ENCODE assay signal across 1 cellular context in the genomic region with DNA sequence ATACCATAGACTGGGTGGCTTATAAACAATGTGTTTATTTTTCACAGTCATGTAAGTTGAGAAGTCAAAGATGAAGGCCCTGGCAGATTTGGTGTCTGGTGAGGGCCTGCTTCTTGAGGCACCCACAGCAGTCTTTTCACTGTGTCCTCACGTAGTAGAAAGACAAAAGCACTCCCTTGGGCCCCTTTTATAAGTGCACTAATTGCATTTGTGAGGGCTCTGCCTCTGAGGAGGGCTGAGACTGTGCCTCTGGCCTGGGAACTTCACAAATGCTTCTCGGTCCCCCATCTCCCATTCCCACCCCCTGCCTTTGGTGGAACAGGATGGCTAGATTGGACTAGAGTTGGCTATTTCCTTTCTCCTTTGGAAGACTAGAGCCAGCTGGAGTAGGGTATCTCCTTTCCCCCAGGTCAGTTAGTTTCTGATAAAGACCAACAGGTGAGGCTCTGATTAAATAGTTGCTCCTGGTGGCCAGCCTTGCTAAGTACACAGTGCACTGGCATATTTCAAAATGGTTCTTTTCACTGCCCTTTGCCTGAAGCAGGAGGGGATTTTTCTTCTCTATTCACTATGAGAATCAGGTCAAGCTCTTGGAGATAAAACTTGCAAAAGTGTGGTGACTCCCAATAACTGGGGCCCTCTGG.
TF ChIP-seq lines count a peak whose summit lies in the region.

No MANE protein-coding gene starts in this region.

TF ChIP-seq in GM23338, 12 proteins besides CTCF, POLR2A, EP300 and RAD21 (continued from another document):
- TF ChIP-seq, protein P1, sequence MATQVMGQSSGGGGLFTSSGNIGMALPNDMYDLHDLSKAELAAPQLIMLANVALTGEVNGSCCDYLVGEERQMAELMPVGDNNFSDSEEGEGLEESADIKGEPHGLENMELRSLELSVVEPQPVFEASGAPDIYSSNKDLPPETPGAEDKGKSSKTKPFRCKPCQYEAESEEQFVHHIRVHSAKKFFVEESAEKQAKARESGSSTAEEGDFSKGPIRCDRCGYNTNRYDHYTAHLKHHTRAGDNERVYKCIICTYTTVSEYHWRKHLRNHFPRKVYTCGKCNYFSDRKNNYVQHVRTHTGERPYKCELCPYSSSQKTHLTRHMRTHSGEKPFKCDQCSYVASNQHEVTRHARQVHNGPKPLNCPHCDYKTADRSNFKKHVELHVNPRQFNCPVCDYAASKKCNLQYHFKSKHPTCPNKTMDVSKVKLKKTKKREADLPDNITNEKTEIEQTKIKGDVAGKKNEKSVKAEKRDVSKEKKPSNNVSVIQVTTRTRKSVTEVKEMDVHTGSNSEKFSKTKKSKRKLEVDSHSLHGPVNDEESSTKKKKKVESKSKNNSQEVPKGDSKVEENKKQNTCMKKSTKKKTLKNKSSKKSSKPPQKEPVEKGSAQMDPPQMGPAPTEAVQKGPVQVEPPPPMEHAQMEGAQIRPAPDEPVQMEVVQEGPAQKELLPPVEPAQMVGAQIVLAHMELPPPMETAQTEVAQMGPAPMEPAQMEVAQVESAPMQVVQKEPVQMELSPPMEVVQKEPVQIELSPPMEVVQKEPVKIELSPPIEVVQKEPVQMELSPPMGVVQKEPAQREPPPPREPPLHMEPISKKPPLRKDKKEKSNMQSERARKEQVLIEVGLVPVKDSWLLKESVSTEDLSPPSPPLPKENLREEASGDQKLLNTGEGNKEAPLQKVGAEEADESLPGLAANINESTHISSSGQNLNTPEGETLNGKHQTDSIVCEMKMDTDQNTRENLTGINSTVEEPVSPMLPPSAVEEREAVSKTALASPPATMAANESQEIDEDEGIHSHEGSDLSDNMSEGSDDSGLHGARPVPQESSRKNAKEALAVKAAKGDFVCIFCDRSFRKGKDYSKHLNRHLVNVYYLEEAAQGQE (IDR thresholded peaks at IDR 0.05; ENCODE audit: unreplicated experiment), result no peak
- TF ChIP-seq CREB1 (CRISPR knock-in tag; IDR thresholded peaks at IDR 0.05; ENCODE audit: low read depth) (no peak), EZH2phosphoT487 (IDR thresholded peaks at IDR 0.05; ENCODE audit: unreplicated experiment) (no peak), ZNF114 (CRISPR knock-in tag; IDR thresholded peaks at IDR 0.05) (no peak), JUNB (IDR thresholded peaks at IDR 0.05; ENCODE audit: unreplicated experiment) (no peak), NANOG (IDR thresholded peaks at IDR 0.05; ENCODE audit: borderline replicate concordance) (no peak), EZH2 (IDR thresholded peaks at IDR 0.05; ENCODE audit: low read depth, unreplicated experiment) (no peak), POLR2AphosphoS5 (IDR thresholded peaks at IDR 0.05; ENCODE audit: low read depth) (no peak)
- TF ChIP-seq, protein P2, sequence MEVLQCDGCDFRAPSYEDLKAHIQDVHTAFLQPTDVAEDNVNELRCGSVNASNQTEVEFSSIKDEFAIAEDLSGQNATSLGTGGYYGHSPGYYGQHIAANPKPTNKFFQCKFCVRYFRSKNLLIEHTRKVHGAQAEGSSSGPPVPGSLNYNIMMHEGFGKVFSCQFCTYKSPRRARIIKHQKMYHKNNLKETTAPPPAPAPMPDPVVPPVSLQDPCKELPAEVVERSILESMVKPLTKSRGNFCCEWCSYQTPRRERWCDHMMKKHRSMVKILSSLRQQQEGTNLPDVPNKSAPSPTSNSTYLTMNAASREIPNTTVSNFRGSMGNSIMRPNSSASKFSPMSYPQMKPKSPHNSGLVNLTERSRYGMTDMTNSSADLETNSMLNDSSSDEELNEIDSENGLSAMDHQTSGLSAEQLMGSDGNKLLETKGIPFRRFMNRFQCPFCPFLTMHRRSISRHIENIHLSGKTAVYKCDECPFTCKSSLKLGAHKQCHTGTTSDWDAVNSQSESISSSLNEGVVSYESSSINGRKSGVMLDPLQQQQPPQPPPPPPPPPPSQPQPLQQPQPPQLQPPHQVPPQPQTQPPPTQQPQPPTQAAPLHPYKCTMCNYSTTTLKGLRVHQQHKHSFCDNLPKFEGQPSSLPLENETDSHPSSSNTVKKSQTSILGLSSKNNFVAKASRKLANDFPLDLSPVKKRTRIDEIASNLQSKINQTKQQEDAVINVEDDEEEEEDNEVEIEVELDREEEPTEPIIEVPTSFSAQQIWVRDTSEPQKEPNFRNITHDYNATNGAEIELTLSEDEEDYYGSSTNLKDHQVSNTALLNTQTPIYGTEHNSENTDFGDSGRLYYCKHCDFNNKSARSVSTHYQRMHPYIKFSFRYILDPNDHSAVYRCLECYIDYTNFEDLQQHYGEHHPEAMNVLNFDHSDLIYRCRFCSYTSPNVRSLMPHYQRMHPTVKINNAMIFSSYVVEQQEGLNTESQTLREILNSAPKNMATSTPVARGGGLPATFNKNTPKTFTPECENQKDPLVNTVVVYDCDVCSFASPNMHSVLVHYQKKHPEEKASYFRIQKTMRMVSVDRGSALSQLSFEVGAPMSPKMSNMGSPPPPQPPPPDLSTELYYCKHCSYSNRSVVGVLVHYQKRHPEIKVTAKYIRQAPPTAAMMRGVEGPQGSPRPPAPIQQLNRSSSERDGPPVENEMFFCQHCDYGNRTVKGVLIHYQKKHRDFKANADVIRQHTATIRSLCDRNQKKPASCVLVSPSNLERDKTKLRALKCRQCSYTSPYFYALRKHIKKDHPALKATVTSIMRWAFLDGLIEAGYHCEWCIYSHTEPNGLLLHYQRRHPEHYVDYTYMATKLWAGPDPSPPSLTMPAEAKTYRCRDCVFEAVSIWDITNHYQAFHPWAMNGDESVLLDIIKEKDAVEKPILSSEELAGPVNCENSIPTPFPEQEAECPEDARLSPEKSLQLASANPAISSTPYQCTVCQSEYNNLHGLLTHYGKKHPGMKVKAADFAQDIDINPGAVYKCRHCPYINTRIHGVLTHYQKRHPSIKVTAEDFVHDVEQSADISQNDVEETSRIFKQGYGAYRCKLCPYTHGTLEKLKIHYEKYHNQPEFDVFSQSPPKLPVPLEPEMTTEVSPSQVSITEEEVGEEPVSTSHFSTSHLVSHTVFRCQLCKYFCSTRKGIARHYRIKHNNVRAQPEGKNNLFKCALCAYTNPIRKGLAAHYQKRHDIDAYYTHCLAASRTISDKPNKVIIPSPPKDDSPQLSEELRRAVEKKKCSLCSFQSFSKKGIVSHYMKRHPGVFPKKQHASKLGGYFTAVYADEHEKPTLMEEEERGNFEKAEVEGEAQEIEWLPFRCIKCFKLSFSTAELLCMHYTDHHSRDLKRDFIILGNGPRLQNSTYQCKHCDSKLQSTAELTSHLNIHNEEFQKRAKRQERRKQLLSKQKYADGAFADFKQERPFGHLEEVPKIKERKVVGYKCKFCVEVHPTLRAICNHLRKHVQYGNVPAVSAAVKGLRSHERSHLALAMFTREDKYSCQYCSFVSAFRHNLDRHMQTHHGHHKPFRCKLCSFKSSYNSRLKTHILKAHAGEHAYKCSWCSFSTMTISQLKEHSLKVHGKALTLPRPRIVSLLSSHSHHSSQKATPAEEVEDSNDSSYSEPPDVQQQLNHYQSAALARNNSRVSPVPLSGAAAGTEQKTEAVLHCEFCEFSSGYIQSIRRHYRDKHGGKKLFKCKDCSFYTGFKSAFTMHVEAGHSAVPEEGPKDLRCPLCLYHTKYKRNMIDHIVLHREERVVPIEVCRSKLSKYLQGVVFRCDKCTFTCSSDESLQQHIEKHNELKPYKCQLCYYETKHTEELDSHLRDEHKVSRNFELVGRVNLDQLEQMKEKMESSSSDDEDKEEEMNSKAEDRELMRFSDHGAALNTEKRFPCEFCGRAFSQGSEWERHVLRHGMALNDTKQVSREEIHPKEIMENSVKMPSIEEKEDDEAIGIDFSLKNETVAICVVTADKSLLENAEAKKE (CRISPR knock-in tag; IDR thresholded peaks at IDR 0.05), result no peak
